1 cellular context compared by ENCODE assay signal in the genomic region with DNA sequence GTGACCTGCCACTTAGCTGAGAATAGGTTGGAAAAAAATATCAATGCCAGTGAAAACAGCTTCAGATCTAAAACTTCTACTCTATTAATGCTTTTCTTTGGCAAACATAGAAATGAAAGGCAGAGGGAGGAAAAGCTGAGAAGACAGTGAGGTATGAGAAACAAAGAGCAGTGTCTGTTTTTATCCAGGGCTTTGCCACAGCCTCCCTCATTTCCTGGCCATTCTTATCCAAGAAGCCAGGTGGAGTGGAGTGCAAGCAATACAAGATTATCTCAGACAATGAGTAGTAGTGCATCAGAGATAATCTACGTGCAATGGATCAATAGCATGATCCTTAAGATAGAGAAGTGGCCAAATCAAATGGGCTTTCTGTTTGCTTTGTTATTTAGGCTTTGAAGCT.
TF ChIP-seq lines count a peak whose summit lies in the region.

No MANE protein-coding gene starts in this region.

TF ChIP-seq in GM23338, 12 proteins besides CTCF, POLR2A, EP300 and RAD21 (continued from another document):
- TF ChIP-seq, protein P1, sequence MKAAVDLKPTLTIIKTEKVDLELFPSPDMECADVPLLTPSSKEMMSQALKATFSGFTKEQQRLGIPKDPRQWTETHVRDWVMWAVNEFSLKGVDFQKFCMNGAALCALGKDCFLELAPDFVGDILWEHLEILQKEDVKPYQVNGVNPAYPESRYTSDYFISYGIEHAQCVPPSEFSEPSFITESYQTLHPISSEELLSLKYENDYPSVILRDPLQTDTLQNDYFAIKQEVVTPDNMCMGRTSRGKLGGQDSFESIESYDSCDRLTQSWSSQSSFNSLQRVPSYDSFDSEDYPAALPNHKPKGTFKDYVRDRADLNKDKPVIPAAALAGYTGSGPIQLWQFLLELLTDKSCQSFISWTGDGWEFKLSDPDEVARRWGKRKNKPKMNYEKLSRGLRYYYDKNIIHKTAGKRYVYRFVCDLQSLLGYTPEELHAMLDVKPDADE (IDR thresholded peaks at IDR 0.05) = no peak
- no peak for TF ChIP-seq STAT1 (IDR thresholded peaks at IDR 0.05; ENCODE audit: unreplicated experiment)
